Comparison of ENCODE assay signal across 8 cellular contexts in genomic region chr17:78709119-78709681, GRCh38.
DNase-seq lines count a peak whose midpoint lies in the region; ATAC-seq and TF ChIP-seq lines count a peak whose summit lies in the region.
"Had no signal": no experiment of that assay in that cellular context is flagged by ENCODE, and none has a peak within 500 bp of the region (broad histone marks: within the 10 kb centered on the region; RNA-seq: fewer than 3 reads in every experiment).

No MANE protein-coding gene starts in this region.

- H3K9me3 ChIP-seq in OCI-LY7 (ENCODE audit: low read length) (no peaks in the 10 kb centered on the region), neutrophil (no peaks in the 10 kb centered on the region)
- H3K9me3 ChIP-seq: gastroesophageal sphincter had no signal

- TSS peak; percentile 67 for BruUV-seq in OCI-LY7 (replicated peaks; lab: Mats Ljungman, UMichigan)

- peaks cover 6% of the 10 kb centered on the region; the same call in 1 of the 2 replicates for H4K20me1 ChIP-seq in OCI-LY7 (ENCODE audit: insufficient read depth, low read length)

- ATAC-seq in GM18511 (IDR thresholded peaks at IDR 0.05; ENCODE audit: unreplicated experiment) = peak; percentile 54
- ATAC-seq in GM21576 (IDR thresholded peaks at IDR 0.05; ENCODE audit: unreplicated experiment) = peak; percentile 37
- no peak for ATAC-seq in left lobe of liver

- H3K4me3 ChIP-seq in OCI-LY7 (ENCODE audit: low read depth, low read length, poor library complexity, severe bottlenecking) (peak overlapping the region; percentile 41), neutrophil (ENCODE audit: low read depth in 1 of 2, low read length in 1 of 2) (no peak overlapping the region)
- H3K4me3 ChIP-seq: gastroesophageal sphincter had no signal

- H3K27me3 ChIP-seq in neutrophil = no peaks in the 10 kb centered on the region
- H3K27me3 ChIP-seq: gastroesophageal sphincter had no signal

- peaks cover 47% of the 10 kb centered on the region for H3K36me3 ChIP-seq in OCI-LY7 (ENCODE audit: insufficient read depth, low read length)
- H3K36me3 ChIP-seq in neutrophil = peaks cover 54% of the 10 kb centered on the region

- CTCF ChIA-PET in OCI-LY7 (lab: Charles Lee; ENCODE audit: unreplicated experiment) = interaction anchor here (0.7 to 1.6 kb wide), 7 partner anchors 9 to 33 kb away, joined by 3 to 8 read pairs (median 4); no protein-coding TSS in a partner anchor

- no peaks in the 10 kb centered on the region for H3K9me2 ChIP-seq in OCI-LY7 (ENCODE audit: insufficient read depth, low read length)

- H3K4me1 ChIP-seq in OCI-LY7 (ENCODE audit: insufficient read depth, low read length, poor library complexity, severe bottlenecking) (peaks cover 91% of the 10 kb centered on the region), neutrophil (ENCODE audit: control insufficient read depth in 1 of 2, insufficient read depth in 1 of 2, low read depth in 1 of 2, low read length in 1 of 2) (peaks cover 23 to 26% of the 10 kb centered on the region in 2 experiments)

- H3K4me2 ChIP-seq in OCI-LY7 (ENCODE audit: low read length) = peak overlapping the region; percentile 70

- intact Hi-C loops in OCI-LY7 (cut with micrococcal nuclease; ENCODE audit: unreplicated experiment) = loop anchor here (2.0 to 10.0 kb wide), 5 partner anchors 36 to 344 kb away; partner anchors contain the start of gene SOCS3

- peak overlapping the region; percentile 90 for H3K27ac ChIP-seq in OCI-LY7 (ENCODE audit: low read depth, low read length, poor library complexity, severe bottlenecking)
- peak overlapping the region; percentile 46 for H3K27ac ChIP-seq in neutrophil

- POLR2A ChIA-PET in OCI-LY7 (lab: Charles Lee) = interaction anchor here (0.6 to 4.5 kb wide), 8 partner anchors 9 to 516 kb away, joined by 3 to 47 read pairs (median 6); no protein-coding TSS in a partner anchor

- peaks cover 75% of the 10 kb centered on the region for H3K79me2 ChIP-seq in OCI-LY7 (ENCODE audit: insufficient read depth, low read depth, low read length)

- DNase-seq in OCI-LY7 (ENCODE audit: low spot score) = peak; percentile 94
- no peak for DNase-seq in NCI-H774 (lab: John Stamatoyannopoulos, UW)
- no peak for DNase-seq in left lobe of liver (ENCODE audit: low spot score)
- DNase-seq in kidney glomerular epithelial cell (lab: John Stamatoyannopoulos, UW) = no peak

- H2AFZ ChIP-seq in OCI-LY7 (ENCODE audit: low read length) = no peak overlapping the region

- TF ChIP-seq CTCF in OCI-LY7 (conservative IDR thresholded peaks at IDR 0.05; ENCODE audit: low read length) (no peak), neutrophil (IDR thresholded peaks at IDR 0.05) (no peak)
